10 cellular contexts compared by ENCODE assay signal in the genomic region with DNA sequence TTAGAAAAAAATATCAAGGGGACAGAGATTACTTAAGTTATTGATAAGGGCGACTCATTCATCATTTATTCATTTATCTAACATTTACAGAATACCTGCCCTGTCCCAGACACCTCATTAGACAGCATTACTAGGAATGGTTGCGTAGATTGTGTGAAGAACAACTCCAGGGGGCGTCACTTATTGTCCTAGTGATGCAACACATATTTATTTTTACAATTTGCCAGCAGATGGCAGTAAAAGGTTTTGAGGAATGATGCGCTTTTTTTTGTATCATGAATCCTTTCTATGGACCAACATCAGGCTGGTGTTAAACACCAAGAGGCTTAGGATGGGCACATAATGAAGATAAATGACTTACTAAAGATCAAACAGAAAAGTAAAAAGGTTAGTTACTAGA. TPM values are rescaled to one million over a fixed set of nuclear protein-coding genes. Genes with fewer than 3 reads are reported as not detected.
A peak's percentile ranks its signal among the peaks of the same experiment; 100 is the strongest.
DNase-seq lines count a peak whose midpoint lies in the region; ATAC-seq, FAIRE-seq and TF ChIP-seq lines count a peak whose summit lies in the region.
"Had no signal": no experiment of that assay in that cellular context is flagged by ENCODE, and none has a peak within 500 bp of the region (broad histone marks: within the 10 kb centered on the region; RNA-seq: fewer than 3 reads in every experiment).

No MANE protein-coding gene starts in this region.

- TF ChIP-seq CTCF in bronchial epithelial cell (IDR thresholded peaks at IDR 0.05; ENCODE audit: insufficient read depth, low read length, severe bottlenecking) (no peak), retinal pigment epithelial cell (conservative IDR thresholded peaks at IDR 0.05; ENCODE audit: low read depth, low read length) (peak; percentile 40)

- H3K27ac Mint-ChIP-seq in activated CD4-positive, alpha-beta T cell treated with anti-CD3 and anti-CD28 coated beads for 36 hours = no peak overlapping the region
- H3K27ac Mint-ChIP-seq: stimulated activated naive CD8-positive, alpha-beta T cell treated with anti-CD3 and anti-CD28 coated beads, Interleukin-15, Interleukin-2, amounts not matched to agents 100 ng/mL and 50 ng/mL, for 24 hours had no signal

- intact Hi-C loops in activated CD4-positive, alpha-beta T cell treated with anti-CD3 and anti-CD28 coated beads for 36 hours (cut with DNase I, micrococcal nuclease) = loop anchor here (5.0 kb wide), 2 partner anchors 159 to 1789 kb away; no protein-coding TSS in a partner anchor

- no peak for ATAC-seq in activated CD4-positive, alpha-beta T cell treated with anti-CD3 and anti-CD28 coated beads for 36 hours
- ATAC-seq in GM21515 (IDR thresholded peaks at IDR 0.05; ENCODE audit: unreplicated experiment) = no peak

- H3K36me3 ChIP-seq in bronchial epithelial cell (ENCODE audit: control insufficient read depth, insufficient read depth, low read length) = no peaks in the 10 kb centered on the region

- CTCF ChIA-PET in activated CD4-positive, alpha-beta T cell treated with anti-CD3 and anti-CD28 coated beads for 36 hours (lab: Charles Lee) = no interaction called here

- H3K4me3 ChIP-seq in bronchial epithelial cell (ENCODE audit: low read depth, low read length) (no peak overlapping the region), retinal pigment epithelial cell (ENCODE audit: low read length) (no peak overlapping the region)

- DNase-seq in activated CD4-positive, alpha-beta T cell treated with anti-CD3 and anti-CD28 coated beads for 36 hours = peak; percentile 6
- no peak for DNase-seq in activated CD4-positive, alpha-beta T cell treated with anti-CD3 and anti-CD28 coated beads, Interleukin-2, amount 50 U/mL, for 1 hour
- peak; percentile 17 for DNase-seq in NCI-H226
- DNase-seq in bronchial epithelial cell (ENCODE audit: low read depth) = peak; percentile 16
- DNase-seq in retinal pigment epithelial cell (ENCODE audit: low read depth) = no peak
- DNase-seq in central memory CD4-positive, alpha-beta T cell = no peak
- no peak for DNase-seq in middle frontal gyrus (ENCODE audit: extremely low spot score, low spot score)

- POLR2A ChIA-PET in activated CD4-positive, alpha-beta T cell treated with anti-CD3 and anti-CD28 coated beads for 36 hours (lab: Charles Lee) = no interaction called here

- no peak for FAIRE-seq in bronchial epithelial cell (lab: Jason Lieb, UNC)
- FAIRE-seq: islet of Langerhans had no signal

- peaks cover 3% of the 10 kb centered on the region for H3K4me1 Mint-ChIP-seq in activated CD4-positive, alpha-beta T cell treated with anti-CD3 and anti-CD28 coated beads for 36 hours

- no peak overlapping the region for H3K4me3 Mint-ChIP-seq in activated CD4-positive, alpha-beta T cell treated with anti-CD3 and anti-CD28 coated beads for 36 hours
- H3K4me3 Mint-ChIP-seq: stimulated activated naive CD8-positive, alpha-beta T cell treated with anti-CD3 and anti-CD28 coated beads, Interleukin-15, Interleukin-2, amounts not matched to agents 100 ng/mL and 50 ng/mL, for 24 hours had no signal

- H3K9me3 Mint-ChIP-seq in activated CD4-positive, alpha-beta T cell treated with anti-CD3 and anti-CD28 coated beads for 36 hours (ENCODE audit: low read depth) = no peaks in the 10 kb centered on the region
- H3K9me3 Mint-ChIP-seq: stimulated activated naive CD8-positive, alpha-beta T cell treated with anti-CD3 and anti-CD28 coated beads, Interleukin-15, Interleukin-2, amounts not matched to agents 100 ng/mL and 50 ng/mL, for 24 hours had no signal

- H3K27me3 ChIP-seq in bronchial epithelial cell (ENCODE audit: control insufficient read depth, insufficient read depth, low read length) = no peaks in the 10 kb centered on the region

- peaks cover 13% of the 10 kb centered on the region for H3K27me3 Mint-ChIP-seq in activated CD4-positive, alpha-beta T cell treated with anti-CD3 and anti-CD28 coated beads for 36 hours

- no peaks in the 10 kb centered on the region for H3K36me3 Mint-ChIP-seq in activated CD4-positive, alpha-beta T cell treated with anti-CD3 and anti-CD28 coated beads for 36 hours (ENCODE audit: low read depth)

RNA-seq across cellular contexts. Expression of a gene that starts 5.5 kb away (rescaled TPM):
- total RNA-seq in activated CD4-positive, alpha-beta T cell treated with anti-CD3 and anti-CD28 coated beads for 36 hours = not detected
- total RNA-seq in bronchial epithelial cell = 0.26 and 1.3 TPM in 2 replicates

Comparison
In these comparisons a context has a peak if more than half of its experiments do, and no peak if none do; other contexts are left out.
1. DNase-seq: peak in activated CD4-positive, alpha-beta T cell treated with anti-CD3 and anti-CD28 coated beads for 36 hours (single experiment), NCI-H226 (single experiment) and bronchial epithelial cell (single experiment); none in activated CD4-positive, alpha-beta T cell treated with anti-CD3 and anti-CD28 coated beads, Interleukin-2, amount 50 U/mL, for 1 hour (single experiment), retinal pigment epithelial cell (single experiment), central memory CD4-positive, alpha-beta T cell (single experiment) and middle frontal gyrus (single experiment).